In the genomic region with DNA sequence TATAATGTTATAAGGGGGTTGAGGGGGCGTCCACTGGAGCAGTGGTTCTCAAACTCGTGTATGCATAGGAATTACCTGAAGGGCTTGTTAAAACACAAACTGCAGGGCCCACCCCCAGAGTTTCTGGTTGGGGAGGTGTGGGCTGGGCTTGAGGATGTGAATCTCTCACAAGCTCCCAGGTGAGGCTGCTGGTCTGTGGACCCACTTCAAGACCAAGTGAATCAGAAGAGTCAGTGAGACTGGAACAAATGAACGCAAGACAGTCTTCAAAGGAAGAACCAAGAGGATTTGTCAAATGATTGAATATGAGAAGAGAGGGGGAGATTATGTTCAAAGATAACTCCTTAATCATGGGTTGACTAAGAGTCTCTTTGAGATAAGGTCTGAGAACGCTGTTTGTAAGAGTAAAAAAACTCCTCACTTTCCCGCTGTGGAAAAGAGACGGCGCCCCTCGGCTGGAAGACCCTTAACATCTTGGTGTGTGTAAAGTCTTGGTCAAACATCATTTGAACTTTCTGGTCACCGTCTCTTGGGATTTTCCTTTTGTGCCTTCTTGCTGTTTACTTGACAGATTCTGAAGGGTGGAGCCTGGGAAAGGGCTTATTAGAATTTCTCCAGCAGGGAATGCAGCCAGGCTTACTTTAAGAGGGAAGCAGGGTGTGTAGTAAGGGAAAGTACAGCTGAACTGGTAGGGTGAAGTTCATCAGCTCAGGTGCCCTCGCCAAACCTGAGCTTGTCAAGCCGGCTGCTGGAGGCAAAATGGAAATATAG, we compare ENCODE assay signal across 11 cellular contexts. TPM values are rescaled to one million over a fixed set of nuclear protein-coding genes. Genes with fewer than 3 reads are reported as not detected.
A peak's percentile ranks its signal among the peaks of the same experiment; 100 is the strongest.
DNase-seq lines count a peak whose midpoint lies in the region; ATAC-seq, FAIRE-seq and TF ChIP-seq lines count a peak whose summit lies in the region.
"Had no signal": no experiment of that assay in that cellular context is flagged by ENCODE, and none has a peak within 500 bp of the region (broad histone marks: within the 10 kb centered on the region; RNA-seq: fewer than 3 reads in every experiment).

No MANE protein-coding gene starts in this region.

- H3K27ac ChIP-seq in thyroid gland: peak overlapping the region in 2 of 3 donors; percentile 19 to 42

- intact Hi-C loops in thyroid gland (cut with DNase I): loop anchor here (10.0 kb wide), 2 partner anchors 262 to 388 kb away; no protein-coding TSS in a partner anchor

- H3K27me3 ChIP-seq in bronchial epithelial cell (ENCODE audit: control insufficient read depth, insufficient read depth, low read length) (no peaks in the 10 kb centered on the region), thyroid gland (no peaks in the 10 kb centered on the region)

- H3K4me1 Mint-ChIP-seq in activated CD8-positive, alpha-beta memory T cell treated with anti-CD3 and anti-CD28 coated beads, Interleukin-2, amount 10 ng/mL, durations not matched to agents 7 days and 5 days: peaks cover 61% of the 10 kb centered on the region
- peaks cover 57 to 63% of the 10 kb centered on the region in 2 donors for H3K4me1 Mint-ChIP-seq in natural killer cell treated with Interleukin-12 subunit alpha and Interleukin-12 subunit beta and Interleukin-15 and Interleukin-18, amount 100 ng/mL, for 72 hours (ENCODE audit: low read depth in 2 of 2)

- peak; percentile 70 for DNase-seq in activated CD8-positive, alpha-beta memory T cell treated with anti-CD3 and anti-CD28 coated beads for 24 hours
- no peak for DNase-seq in activated CD8-positive, alpha-beta memory T cell treated with anti-CD3 and anti-CD28 coated beads, Interleukin-2, amount 10 ng/mL, durations not matched to agents 7 days and 5 days
- DNase-seq in bronchial epithelial cell (ENCODE audit: low read depth): peak; percentile 46
- no peak for DNase-seq in natural killer cell treated with Interleukin-12 subunit alpha and Interleukin-12 subunit beta and Interleukin-15 and Interleukin-18, amount 100 ng/mL, for 72 hours (ENCODE audit: low spot score)
- peak; percentile 63 to 65 for DNase-seq in thyroid gland
- no peak for DNase-seq in RPMI8226
- DNase-seq in NCI-H2029 treated with DMSO at 0.1 percent for 48 hours (lab: John Stamatoyannopoulos, UW): no peak
- DNase-seq: NCI-H1694, Right ventricle myocardium superior had no signal

- CTCF ChIA-PET in activated CD8-positive, alpha-beta memory T cell treated with anti-CD3 and anti-CD28 coated beads, Interleukin-2, amount 10 ng/mL, durations not matched to agents 7 days and 5 days (lab: Charles Lee): interaction anchor here (0.5 kb wide), 1 partner anchor 294 kb away, joined by 3 read pairs; no protein-coding TSS in a partner anchor

- peak in 1 of 2 donors; percentile 52 for TF ChIP-seq POLR2A in thyroid gland (IDR thresholded peaks at IDR 0.05)

- H3K9me3 ChIP-seq in thyroid gland: no peaks in the 10 kb centered on the region

- H3K36me3 Mint-ChIP-seq in activated CD8-positive, alpha-beta memory T cell treated with anti-CD3 and anti-CD28 coated beads, Interleukin-2, amount 10 ng/mL, durations not matched to agents 7 days and 5 days: peaks cover 2% of the 10 kb centered on the region
- H3K36me3 Mint-ChIP-seq in natural killer cell treated with Interleukin-12 subunit alpha and Interleukin-12 subunit beta and Interleukin-15 and Interleukin-18, amount 100 ng/mL, for 72 hours: peaks cover 6% of the 10 kb centered on the region

- H3K9me3 Mint-ChIP-seq in activated CD8-positive, alpha-beta memory T cell treated with anti-CD3 and anti-CD28 coated beads, Interleukin-2, amount 10 ng/mL, durations not matched to agents 7 days and 5 days (ENCODE audit: low read depth): no peaks in the 10 kb centered on the region
- no peaks in the 10 kb centered on the region for H3K9me3 Mint-ChIP-seq in natural killer cell treated with Interleukin-12 subunit alpha and Interleukin-12 subunit beta and Interleukin-15 and Interleukin-18, amount 100 ng/mL, for 72 hours
- H3K9me3 Mint-ChIP-seq: neural crest cell had no signal

- H3K4me3 ChIP-seq in bronchial epithelial cell (ENCODE audit: low read depth, low read length) (no peak overlapping the region), thyroid gland (replicated peaks in 1 of 3) (no peak overlapping the region)

- no peak overlapping the region for H3K27ac Mint-ChIP-seq in activated CD8-positive, alpha-beta memory T cell treated with anti-CD3 and anti-CD28 coated beads, Interleukin-2, amount 10 ng/mL, durations not matched to agents 7 days and 5 days
- peak overlapping the region; percentile 50 to 76 for H3K27ac Mint-ChIP-seq in natural killer cell treated with Interleukin-12 subunit alpha and Interleukin-12 subunit beta and Interleukin-15 and Interleukin-18, amount 100 ng/mL, for 72 hours

- H3K4me1 ChIP-seq in thyroid gland: peaks cover 6 to 27% of the 10 kb centered on the region in 2 donors

- no peaks in the 10 kb centered on the region for H3K27me3 Mint-ChIP-seq in activated CD8-positive, alpha-beta memory T cell treated with anti-CD3 and anti-CD28 coated beads, Interleukin-2, amount 10 ng/mL, durations not matched to agents 7 days and 5 days
- H3K27me3 Mint-ChIP-seq in natural killer cell treated with Interleukin-12 subunit alpha and Interleukin-12 subunit beta and Interleukin-15 and Interleukin-18, amount 100 ng/mL, for 72 hours: no peaks in the 10 kb centered on the region

- TF ChIP-seq CTCF in bronchial epithelial cell (IDR thresholded peaks at IDR 0.05; ENCODE audit: insufficient read depth, low read length, severe bottlenecking) (no peak), thyroid gland (IDR thresholded peaks at IDR 0.05) (no peak)

- peak; percentile 28 for FAIRE-seq in bronchial epithelial cell (lab: Jason Lieb, UNC)

- H3K36me3 ChIP-seq in bronchial epithelial cell (ENCODE audit: control insufficient read depth, insufficient read depth, low read length) (no peaks in the 10 kb centered on the region), thyroid gland (no peaks in the 10 kb centered on the region)

- WGBS in thyroid gland, 2 donors: 24 to 29% methylated on average over 9 to 11 of the region's 11 CpGs

- ATAC-seq in activated CD8-positive, alpha-beta memory T cell treated with anti-CD3 and anti-CD28 coated beads, Interleukin-2, amount 10 ng/mL, durations not matched to agents 7 days and 5 days: no peak
- ATAC-seq in natural killer cell treated with Interleukin-12 subunit alpha and Interleukin-12 subunit beta and Interleukin-15 and Interleukin-18, amount 100 ng/mL, for 72 hours: no peak
- no peak for ATAC-seq in GM19463 (IDR thresholded peaks at IDR 0.05; ENCODE audit: unreplicated experiment)

- H3K4me3 Mint-ChIP-seq in activated CD8-positive, alpha-beta memory T cell treated with anti-CD3 and anti-CD28 coated beads, Interleukin-2, amount 10 ng/mL, durations not matched to agents 7 days and 5 days: no peak overlapping the region
- H3K4me3 Mint-ChIP-seq in natural killer cell treated with Interleukin-12 subunit alpha and Interleukin-12 subunit beta and Interleukin-15 and Interleukin-18, amount 100 ng/mL, for 72 hours: no peak overlapping the region
- H3K4me3 Mint-ChIP-seq: neural crest cell had no signal

RNA-seq across cellular contexts. Expression of gene FOXN3, which starts 5.3 kb away (rescaled TPM):
- 100 to 1,000 TPM in 1 of 2 experiments, 10 to 100 TPM in 1; 85.6 to 103 TPM for total RNA-seq in activated CD8-positive, alpha-beta memory T cell treated with anti-CD3 and anti-CD28 coated beads, Interleukin-2, amount 10 ng/mL, durations not matched to agents 7 days and 5 days
- total RNA-seq in bronchial epithelial cell (5.8 and 7.8 TPM in 2 replicates), thyroid gland (10 to 100 TPM; 38.7 to 70.1 (median 43.1) TPM)
- total RNA-seq in natural killer cell treated with Interleukin-12 subunit alpha and Interleukin-12 subunit beta and Interleukin-15 and Interleukin-18, amount 100 ng/mL, for 72 hours: 100 to 1,000 TPM; 127 to 133 TPM

Comparison
In these comparisons a context has a peak if more than half of its experiments do, and no peak if none do; other contexts are left out.
1. DNase-seq: peak in activated CD8-positive, alpha-beta memory T cell treated with anti-CD3 and anti-CD28 coated beads for 24 hours (single experiment), bronchial epithelial cell (single experiment) and thyroid gland (2 of 2); none in activated CD8-positive, alpha-beta memory T cell treated with anti-CD3 and anti-CD28 coated beads, Interleukin-2, amount 10 ng/mL, durations not matched to agents 7 days and 5 days (single experiment), natural killer cell treated with Interleukin-12 subunit alpha and Interleukin-12 subunit beta and Interleukin-15 and Interleukin-18, amount 100 ng/mL, for 72 hours (single experiment), RPMI8226 (single experiment) and NCI-H2029 treated with DMSO at 0.1 percent for 48 hours (single experiment).